ENCODE assay signal across 1 cellular context in the genomic region with DNA sequence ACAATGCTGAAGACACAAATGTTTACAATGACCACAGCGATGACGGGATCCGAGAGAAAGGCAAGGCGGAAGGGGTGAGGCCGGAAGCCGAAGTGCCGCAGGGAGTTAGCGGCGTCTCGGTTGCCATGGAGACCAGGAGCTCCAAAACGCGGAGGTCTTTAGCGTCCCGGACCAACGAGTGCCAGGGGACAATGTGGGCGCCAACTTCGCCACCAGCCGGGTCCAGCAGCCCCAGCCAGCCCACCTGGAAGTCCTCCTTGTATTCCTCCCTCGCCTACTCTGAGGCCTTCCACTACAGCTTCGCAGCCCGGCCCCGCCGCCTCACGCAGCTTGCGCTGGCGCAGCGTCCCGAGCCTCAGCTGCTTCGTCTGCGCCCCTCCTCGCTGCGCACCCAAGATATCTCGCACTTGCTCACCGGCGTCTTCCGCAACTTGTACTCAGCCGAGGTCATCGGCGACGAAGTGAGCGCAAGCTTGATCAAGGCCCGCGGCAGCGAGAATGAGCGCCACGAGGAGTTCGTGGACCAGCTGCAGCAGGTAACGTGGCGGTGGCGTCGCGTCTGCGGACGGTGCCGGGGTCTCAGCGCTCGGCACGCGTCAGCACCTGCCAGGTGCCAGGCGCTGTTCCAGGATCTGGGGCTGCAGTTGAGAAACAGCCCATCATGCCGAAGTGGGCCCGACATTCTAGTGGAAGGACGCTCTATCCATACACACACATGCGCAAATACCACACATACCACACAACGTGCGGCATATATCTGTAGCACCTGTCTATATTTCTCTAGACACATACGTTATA.
A peak's percentile ranks its signal among the peaks of the same experiment; 100 is the strongest.
TF ChIP-seq lines count a peak whose summit lies in the region.

A gene with protein sequence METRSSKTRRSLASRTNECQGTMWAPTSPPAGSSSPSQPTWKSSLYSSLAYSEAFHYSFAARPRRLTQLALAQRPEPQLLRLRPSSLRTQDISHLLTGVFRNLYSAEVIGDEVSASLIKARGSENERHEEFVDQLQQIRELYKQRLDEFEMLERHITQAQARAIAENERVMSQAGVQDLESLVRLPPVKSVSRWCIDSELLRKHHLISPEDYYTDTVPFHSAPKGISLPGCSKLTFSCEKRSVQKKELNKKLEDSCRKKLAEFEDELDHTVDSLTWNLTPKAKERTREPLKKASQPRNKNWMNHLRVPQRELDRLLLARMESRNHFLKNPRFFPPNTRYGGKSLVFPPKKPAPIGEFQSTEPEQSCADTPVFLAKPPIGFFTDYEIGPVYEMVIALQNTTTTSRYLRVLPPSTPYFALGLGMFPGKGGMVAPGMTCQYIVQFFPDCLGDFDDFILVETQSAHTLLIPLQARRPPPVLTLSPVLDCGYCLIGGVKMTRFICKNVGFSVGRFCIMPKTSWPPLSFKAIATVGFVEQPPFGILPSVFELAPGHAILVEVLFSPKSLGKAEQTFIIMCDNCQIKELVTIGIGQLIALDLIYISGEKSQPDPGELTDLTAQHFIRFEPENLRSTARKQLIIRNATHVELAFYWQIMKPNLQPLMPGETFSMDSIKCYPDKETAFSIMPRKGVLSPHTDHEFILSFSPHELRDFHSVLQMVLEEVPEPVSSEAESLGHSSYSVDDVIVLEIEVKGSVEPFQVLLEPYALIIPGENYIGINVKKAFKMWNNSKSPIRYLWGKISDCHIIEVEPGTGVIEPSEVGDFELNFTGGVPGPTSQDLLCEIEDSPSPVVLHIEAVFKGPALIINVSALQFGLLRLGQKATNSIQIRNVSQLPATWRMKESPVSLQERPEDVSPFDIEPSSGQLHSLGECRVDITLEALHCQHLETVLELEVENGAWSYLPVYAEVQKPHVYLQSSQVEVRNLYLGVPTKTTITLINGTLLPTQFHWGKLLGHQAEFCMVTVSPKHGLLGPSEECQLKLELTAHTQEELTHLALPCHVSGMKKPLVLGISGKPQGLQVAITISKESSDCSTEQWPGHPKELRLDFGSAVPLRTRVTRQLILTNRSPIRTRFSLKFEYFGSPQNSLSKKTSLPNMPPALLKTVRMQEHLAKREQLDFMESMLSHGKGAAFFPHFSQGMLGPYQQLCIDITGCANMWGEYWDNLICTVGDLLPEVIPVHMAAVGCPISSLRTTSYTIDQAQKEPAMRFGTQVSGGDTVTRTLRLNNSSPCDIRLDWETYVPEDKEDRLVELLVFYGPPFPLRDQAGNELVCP (N-terminal part only) (plus strand): TSS at position 108 of the 798 bp plus-strand sequence. CDS start 18 bp downstream, at position 126.

TF ChIP-seq in K562, 482 proteins besides CTCF, POLR2A, EP300 and RAD21 (continued from another document and continues in another):
- TF ChIP-seq ZNF507 (tag; conservative IDR thresholded peaks at IDR 0.05) (no peak), SNIP1 (IDR thresholded peaks at IDR 0.05; ENCODE audit: low read depth) (no peak), SIN3B (IDR thresholded peaks at IDR 0.05; ENCODE audit: low read depth) (no peak), LEF1 (IDR thresholded peaks at IDR 0.05) (no peak), MIER1 (IDR thresholded peaks at IDR 0.05; ENCODE audit: low read depth) (no peak), TGIF2 (CRISPR knock-in tag; IDR thresholded peaks at IDR 0.05) (no peak), FOXP1 (CRISPR knock-in tag; IDR thresholded peaks at IDR 0.05) (no peak), POLR2G (IDR thresholded peaks at IDR 0.05; ENCODE audit: low read depth, low read length) (0 out of 2 replicates have a peak, but pooled peaks have one; percentile 23), SIX5 (IDR thresholded peaks at IDR 0.05; ENCODE audit: borderline replicate concordance in 1 of 2, insufficient read depth in 1 of 2, low read depth in 1 of 2, low read length in 2 of 2) (no peak), HNRNPLL (IDR thresholded peaks at IDR 0.05; ENCODE audit: low read depth, low read length, poor library complexity, severe bottlenecking) (peak; percentile 92), NCOA2 (IDR thresholded peaks at IDR 0.05; ENCODE audit: partially characterized antibody in 2 of 2) (no peak), POLR2AphosphoS2 (IDR thresholded peaks at IDR 0.05; ENCODE audit: low read length) (no peak), MAFF (IDR thresholded peaks at IDR 0.05; ENCODE audit: low read length) (no peak), NRF1 (conservative IDR thresholded peaks at IDR 0.05 in 1 of 2, IDR thresholded peaks at IDR 0.05 in 1 of 2) (peak; percentile 52 to 56), ZBTB1 (CRISPR knock-in tag; IDR thresholded peaks at IDR 0.05; ENCODE audit: borderline replicate concordance, low read depth) (no peak), RFX7 (CRISPR knock-in tag; IDR thresholded peaks at IDR 0.05) (no peak), ZNF184 (CRISPR knock-in tag; IDR thresholded peaks at IDR 0.05) (no peak), KDM2B (CRISPR knock-in tag; IDR thresholded peaks at IDR 0.05) (no peak), U2AF2 (optimal IDR thresholded peaks at IDR 0.05; ENCODE audit: low read depth, low read length) (no peak), MYC (IDR thresholded peaks at IDR 0.05; ENCODE audit: low read depth, low read length) (no peak), MYC (CRISPR knock-in tag; IDR thresholded peaks at IDR 0.05; ENCODE audit: borderline replicate concordance, low read depth) (no peak), ZNF140 (CRISPR knock-in tag; IDR thresholded peaks at IDR 0.05) (no peak), ZBTB7A (IDR thresholded peaks at IDR 0.05; ENCODE audit: borderline replicate concordance, control insufficient read depth, low read depth, low read length) (no peak), ZNF778 (CRISPR knock-in tag; IDR thresholded peaks at IDR 0.05) (no peak), ZNF780A (CRISPR knock-in tag; IDR thresholded peaks at IDR 0.05) (no peak), RBM17 (IDR thresholded peaks at IDR 0.05; ENCODE audit: borderline replicate concordance, low read depth, low read length) (no peak), ZNF436 (CRISPR knock-in tag; IDR thresholded peaks at IDR 0.05) (no peak), ARHGAP35 (IDR thresholded peaks at IDR 0.05; ENCODE audit: partially characterized antibody) (no peak), SAFB (IDR thresholded peaks at IDR 0.05; ENCODE audit: borderline replicate concordance, low read depth, low read length) (no peak), PYGO2 (tag; IDR thresholded peaks at IDR 0.05) (no peak), IRF2 (CRISPR knock-in tag; IDR thresholded peaks at IDR 0.05) (no peak), SREBF2 (CRISPR knock-in tag; IDR thresholded peaks at IDR 0.05) (no peak), MAFK (IDR thresholded peaks at IDR 0.05; ENCODE audit: low read length) (no peak), MCM7 (IDR thresholded peaks at IDR 0.05) (no peak), ARNT (IDR thresholded peaks at IDR 0.05) (no peak)
- TF ChIP-seq, protein P1, sequence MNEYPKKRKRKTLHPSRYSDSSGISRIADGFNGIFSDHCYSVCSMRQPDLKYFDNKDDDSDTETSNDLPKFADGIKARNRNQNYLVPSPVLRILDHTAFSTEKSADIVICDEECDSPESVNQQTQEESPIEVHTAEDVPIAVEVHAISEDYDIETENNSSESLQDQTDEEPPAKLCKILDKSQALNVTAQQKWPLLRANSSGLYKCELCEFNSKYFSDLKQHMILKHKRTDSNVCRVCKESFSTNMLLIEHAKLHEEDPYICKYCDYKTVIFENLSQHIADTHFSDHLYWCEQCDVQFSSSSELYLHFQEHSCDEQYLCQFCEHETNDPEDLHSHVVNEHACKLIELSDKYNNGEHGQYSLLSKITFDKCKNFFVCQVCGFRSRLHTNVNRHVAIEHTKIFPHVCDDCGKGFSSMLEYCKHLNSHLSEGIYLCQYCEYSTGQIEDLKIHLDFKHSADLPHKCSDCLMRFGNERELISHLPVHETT (CRISPR knock-in tag; conservative IDR thresholded peaks at IDR 0.05 in 1 of 2, IDR thresholded peaks at IDR 0.05 in 1 of 2) = no peak
- TF ChIP-seq, protein P2, sequence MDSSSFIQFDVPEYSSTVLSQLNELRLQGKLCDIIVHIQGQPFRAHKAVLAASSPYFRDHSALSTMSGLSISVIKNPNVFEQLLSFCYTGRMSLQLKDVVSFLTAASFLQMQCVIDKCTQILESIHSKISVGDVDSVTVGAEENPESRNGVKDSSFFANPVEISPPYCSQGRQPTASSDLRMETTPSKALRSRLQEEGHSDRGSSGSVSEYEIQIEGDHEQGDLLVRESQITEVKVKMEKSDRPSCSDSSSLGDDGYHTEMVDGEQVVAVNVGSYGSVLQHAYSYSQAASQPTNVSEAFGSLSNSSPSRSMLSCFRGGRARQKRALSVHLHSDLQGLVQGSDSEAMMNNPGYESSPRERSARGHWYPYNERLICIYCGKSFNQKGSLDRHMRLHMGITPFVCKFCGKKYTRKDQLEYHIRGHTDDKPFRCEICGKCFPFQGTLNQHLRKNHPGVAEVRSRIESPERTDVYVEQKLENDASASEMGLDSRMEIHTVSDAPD (CRISPR knock-in tag; IDR thresholded peaks at IDR 0.05) = no peak
- TF ChIP-seq, protein P3, sequence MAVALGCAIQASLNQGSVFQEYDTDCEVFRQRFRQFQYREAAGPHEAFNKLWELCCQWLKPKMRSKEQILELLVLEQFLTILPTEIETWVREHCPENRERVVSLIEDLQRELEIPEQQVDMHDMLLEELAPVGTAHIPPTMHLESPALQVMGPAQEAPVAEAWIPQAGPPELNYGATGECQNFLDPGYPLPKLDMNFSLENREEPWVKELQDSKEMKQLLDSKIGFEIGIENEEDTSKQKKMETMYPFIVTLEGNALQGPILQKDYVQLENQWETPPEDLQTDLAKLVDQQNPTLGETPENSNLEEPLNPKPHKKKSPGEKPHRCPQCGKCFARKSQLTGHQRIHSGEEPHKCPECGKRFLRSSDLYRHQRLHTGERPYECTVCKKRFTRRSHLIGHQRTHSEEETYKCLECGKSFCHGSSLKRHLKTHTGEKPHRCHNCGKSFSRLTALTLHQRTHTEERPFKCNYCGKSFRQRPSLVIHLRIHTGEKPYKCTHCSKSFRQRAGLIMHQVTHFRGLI (CRISPR knock-in tag; IDR thresholded peaks at IDR 0.05) = no peak
- TF ChIP-seq, protein P4, sequence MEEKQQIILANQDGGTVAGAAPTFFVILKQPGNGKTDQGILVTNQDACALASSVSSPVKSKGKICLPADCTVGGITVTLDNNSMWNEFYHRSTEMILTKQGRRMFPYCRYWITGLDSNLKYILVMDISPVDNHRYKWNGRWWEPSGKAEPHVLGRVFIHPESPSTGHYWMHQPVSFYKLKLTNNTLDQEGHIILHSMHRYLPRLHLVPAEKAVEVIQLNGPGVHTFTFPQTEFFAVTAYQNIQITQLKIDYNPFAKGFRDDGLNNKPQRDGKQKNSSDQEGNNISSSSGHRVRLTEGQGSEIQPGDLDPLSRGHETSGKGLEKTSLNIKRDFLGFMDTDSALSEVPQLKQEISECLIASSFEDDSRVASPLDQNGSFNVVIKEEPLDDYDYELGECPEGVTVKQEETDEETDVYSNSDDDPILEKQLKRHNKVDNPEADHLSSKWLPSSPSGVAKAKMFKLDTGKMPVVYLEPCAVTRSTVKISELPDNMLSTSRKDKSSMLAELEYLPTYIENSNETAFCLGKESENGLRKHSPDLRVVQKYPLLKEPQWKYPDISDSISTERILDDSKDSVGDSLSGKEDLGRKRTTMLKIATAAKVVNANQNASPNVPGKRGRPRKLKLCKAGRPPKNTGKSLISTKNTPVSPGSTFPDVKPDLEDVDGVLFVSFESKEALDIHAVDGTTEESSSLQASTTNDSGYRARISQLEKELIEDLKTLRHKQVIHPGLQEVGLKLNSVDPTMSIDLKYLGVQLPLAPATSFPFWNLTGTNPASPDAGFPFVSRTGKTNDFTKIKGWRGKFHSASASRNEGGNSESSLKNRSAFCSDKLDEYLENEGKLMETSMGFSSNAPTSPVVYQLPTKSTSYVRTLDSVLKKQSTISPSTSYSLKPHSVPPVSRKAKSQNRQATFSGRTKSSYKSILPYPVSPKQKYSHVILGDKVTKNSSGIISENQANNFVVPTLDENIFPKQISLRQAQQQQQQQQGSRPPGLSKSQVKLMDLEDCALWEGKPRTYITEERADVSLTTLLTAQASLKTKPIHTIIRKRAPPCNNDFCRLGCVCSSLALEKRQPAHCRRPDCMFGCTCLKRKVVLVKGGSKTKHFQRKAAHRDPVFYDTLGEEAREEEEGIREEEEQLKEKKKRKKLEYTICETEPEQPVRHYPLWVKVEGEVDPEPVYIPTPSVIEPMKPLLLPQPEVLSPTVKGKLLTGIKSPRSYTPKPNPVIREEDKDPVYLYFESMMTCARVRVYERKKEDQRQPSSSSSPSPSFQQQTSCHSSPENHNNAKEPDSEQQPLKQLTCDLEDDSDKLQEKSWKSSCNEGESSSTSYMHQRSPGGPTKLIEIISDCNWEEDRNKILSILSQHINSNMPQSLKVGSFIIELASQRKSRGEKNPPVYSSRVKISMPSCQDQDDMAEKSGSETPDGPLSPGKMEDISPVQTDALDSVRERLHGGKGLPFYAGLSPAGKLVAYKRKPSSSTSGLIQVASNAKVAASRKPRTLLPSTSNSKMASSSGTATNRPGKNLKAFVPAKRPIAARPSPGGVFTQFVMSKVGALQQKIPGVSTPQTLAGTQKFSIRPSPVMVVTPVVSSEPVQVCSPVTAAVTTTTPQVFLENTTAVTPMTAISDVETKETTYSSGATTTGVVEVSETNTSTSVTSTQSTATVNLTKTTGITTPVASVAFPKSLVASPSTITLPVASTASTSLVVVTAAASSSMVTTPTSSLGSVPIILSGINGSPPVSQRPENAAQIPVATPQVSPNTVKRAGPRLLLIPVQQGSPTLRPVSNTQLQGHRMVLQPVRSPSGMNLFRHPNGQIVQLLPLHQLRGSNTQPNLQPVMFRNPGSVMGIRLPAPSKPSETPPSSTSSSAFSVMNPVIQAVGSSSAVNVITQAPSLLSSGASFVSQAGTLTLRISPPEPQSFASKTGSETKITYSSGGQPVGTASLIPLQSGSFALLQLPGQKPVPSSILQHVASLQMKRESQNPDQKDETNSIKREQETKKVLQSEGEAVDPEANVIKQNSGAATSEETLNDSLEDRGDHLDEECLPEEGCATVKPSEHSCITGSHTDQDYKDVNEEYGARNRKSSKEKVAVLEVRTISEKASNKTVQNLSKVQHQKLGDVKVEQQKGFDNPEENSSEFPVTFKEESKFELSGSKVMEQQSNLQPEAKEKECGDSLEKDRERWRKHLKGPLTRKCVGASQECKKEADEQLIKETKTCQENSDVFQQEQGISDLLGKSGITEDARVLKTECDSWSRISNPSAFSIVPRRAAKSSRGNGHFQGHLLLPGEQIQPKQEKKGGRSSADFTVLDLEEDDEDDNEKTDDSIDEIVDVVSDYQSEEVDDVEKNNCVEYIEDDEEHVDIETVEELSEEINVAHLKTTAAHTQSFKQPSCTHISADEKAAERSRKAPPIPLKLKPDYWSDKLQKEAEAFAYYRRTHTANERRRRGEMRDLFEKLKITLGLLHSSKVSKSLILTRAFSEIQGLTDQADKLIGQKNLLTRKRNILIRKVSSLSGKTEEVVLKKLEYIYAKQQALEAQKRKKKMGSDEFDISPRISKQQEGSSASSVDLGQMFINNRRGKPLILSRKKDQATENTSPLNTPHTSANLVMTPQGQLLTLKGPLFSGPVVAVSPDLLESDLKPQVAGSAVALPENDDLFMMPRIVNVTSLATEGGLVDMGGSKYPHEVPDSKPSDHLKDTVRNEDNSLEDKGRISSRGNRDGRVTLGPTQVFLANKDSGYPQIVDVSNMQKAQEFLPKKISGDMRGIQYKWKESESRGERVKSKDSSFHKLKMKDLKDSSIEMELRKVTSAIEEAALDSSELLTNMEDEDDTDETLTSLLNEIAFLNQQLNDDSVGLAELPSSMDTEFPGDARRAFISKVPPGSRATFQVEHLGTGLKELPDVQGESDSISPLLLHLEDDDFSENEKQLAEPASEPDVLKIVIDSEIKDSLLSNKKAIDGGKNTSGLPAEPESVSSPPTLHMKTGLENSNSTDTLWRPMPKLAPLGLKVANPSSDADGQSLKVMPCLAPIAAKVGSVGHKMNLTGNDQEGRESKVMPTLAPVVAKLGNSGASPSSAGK (IDR thresholded peaks at IDR 0.05) = peak; percentile 52; the same call in 1 of the 2 replicates
- TF ChIP-seq, protein P5, sequence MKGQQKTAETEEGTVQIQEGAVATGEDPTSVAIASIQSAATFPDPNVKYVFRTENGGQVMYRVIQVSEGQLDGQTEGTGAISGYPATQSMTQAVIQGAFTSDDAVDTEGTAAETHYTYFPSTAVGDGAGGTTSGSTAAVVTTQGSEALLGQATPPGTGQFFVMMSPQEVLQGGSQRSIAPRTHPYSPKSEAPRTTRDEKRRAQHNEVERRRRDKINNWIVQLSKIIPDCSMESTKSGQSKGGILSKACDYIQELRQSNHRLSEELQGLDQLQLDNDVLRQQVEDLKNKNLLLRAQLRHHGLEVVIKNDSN (CRISPR knock-in tag; IDR thresholded peaks at IDR 0.05) = no peak
